In the genomic region with DNA sequence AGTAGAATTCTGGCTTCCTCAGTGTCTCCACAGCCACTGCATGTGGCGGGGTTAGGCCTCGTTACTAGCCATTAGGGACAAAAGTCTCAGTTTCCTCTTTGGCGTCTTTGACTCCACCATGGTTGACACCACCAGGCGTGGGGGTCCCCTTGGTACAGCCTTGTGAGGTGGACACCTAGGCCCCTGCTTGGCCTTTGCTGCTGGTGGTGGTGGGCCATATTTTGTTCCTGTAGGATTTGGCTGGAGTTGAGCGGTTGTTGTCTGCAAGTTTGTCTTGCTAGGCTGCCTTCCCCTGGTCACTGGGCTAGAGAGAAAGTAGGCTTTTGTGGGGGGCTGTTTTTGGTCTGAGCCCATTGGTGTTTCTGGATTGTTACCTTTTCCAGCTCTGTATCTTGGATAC, we compare ENCODE assay signal across 37 cellular contexts.
"Had no signal": no experiment of that assay in that cellular context is flagged by ENCODE, and none has a peak within 500 bp of the region (broad histone marks: within the 10 kb centered on the region; RNA-seq: fewer than 3 reads in every experiment).

No MANE protein-coding gene starts in this region.

- H3K27me3 Mint-ChIP-seq: activated naive CD4-positive, alpha-beta T cell treated with anti-CD3 and anti-CD28 coated beads, Interleukin-2, amount 50 U/mL, for 24 hours; activated naive CD8-positive, alpha-beta T cell; activated naive CD8-positive, alpha-beta T cell treated with anti-CD3 and anti-CD28 coated beads for 36 hours; activated naive CD8-positive, alpha-beta T cell treated with anti-CD3 and anti-CD28 coated beads, Interleukin-2, amount 50 U/mL, for 24 hours; activated T-cell treated with anti-CD3 and anti-CD28 coated beads, Interleukin-2, amount 50 U/mL, for 24 hours; activated T-helper 17 cell treated with anti-CD3 and anti-CD28 coated beads, Interleukin-2, amount 50 U/mL, for 72 hours; brain; central memory CD8-positive, alpha-beta T cell had no signal

- H3K4me1 ChIP-seq: adrenal gland, ascending aorta, breast epithelium had no signal

- H3K4me3 ChIP-seq: adrenal gland, ascending aorta, body of pancreas, breast epithelium, cardiac muscle cell had no signal

- DNase-seq: activated effector memory CD4-positive, alpha-beta T cell treated with anti-CD3 and anti-CD28 coated beads, Interleukin-2, amount 50 U/mL, for 16 hours; activated effector memory CD4-positive, alpha-beta T cell treated with Interleukin-2 at 50 U/mL for 16 hours; activated gamma-delta T cell; activated gamma-delta T cell treated with Interleukin-2 at 50 U/mL for 16 hours; activated naive CD4-positive, alpha-beta T cell; activated naive CD4-positive, alpha-beta T cell treated with anti-CD3 and anti-CD28 coated beads for 36 hours; activated naive CD4-positive, alpha-beta T cell treated with anti-CD3 and anti-CD28 coated beads, Interleukin-2, amount 10 ng/mL, durations not matched to agents 7 days and 5 days; activated naive CD4-positive, alpha-beta T cell treated with anti-CD3 and anti-CD28 coated beads, Interleukin-2, amount 50 U/mL, for 16 hours; activated naive CD4-positive, alpha-beta T cell treated with Interleukin-2 at 50 U/mL for 16 hours; activated naive CD8-positive, alpha-beta T cell treated with anti-CD3 and anti-CD28 coated beads for 36 hours; activated naive CD8-positive, alpha-beta T cell treated with anti-CD3 and anti-CD28 coated beads, Interleukin-2, amount 10 ng/mL, durations not matched to agents 7 days and 5 days; activated naive CD8-positive, alpha-beta T cell treated with anti-CD3 and anti-CD28 coated beads, Interleukin-2, amount 50 U/mL, for 24 hours; activated T-cell treated with anti-CD3 and anti-CD28 coated beads, Interleukin-2, amount 50 U/mL, for 1 hour; activated T-cell treated with anti-CD3 and anti-CD28 coated beads, Interleukin-2, amount 50 U/mL, for 24 hours; activated T-cell treated with anti-CD3 and anti-CD28 coated beads, Interleukin-2, amount 50 U/mL, for 4 hours; activated T-cell treated with anti-CD3 and anti-CD28 coated beads, Interleukin-2, amount 50 U/mL, for 48 hours; activated T-cell treated with anti-CD3 and anti-CD28 coated beads, Interleukin-2, amount 50 U/mL, for 72 hours; amniotic stem cell; amygdala; anterior cingulate cortex; aorta; body of pancreas; brain microvascular endothelial cell; central memory CD4-positive, alpha-beta T cell; cerebellar nuclear complex had no signal

- H3K27me3 ChIP-seq: adrenal gland, ascending aorta, body of pancreas, brain microvascular endothelial cell, breast epithelium, cardiac muscle cell had no signal

- H3K27ac Mint-ChIP-seq: activated naive CD4-positive, alpha-beta T cell treated with anti-CD3 and anti-CD28 coated beads for 36 hours; activated naive CD4-positive, alpha-beta T cell treated with anti-CD3 and anti-CD28 coated beads, Interleukin-2, amount 10 ng/mL, durations not matched to agents 7 days and 5 days; activated naive CD4-positive, alpha-beta T cell treated with anti-CD3 and anti-CD28 coated beads, Interleukin-2, amount 50 U/mL, for 24 hours; activated naive CD4-positive, alpha-beta T cell treated with anti-CD3 and anti-CD28 coated beads, Interleukin-2, amount 50 U/mL, for 72 hours; activated naive CD8-positive, alpha-beta T cell; activated naive CD8-positive, alpha-beta T cell treated with anti-CD3 and anti-CD28 coated beads for 36 hours; activated naive CD8-positive, alpha-beta T cell treated with anti-CD3 and anti-CD28 coated beads, Interleukin-2, amount 10 ng/mL, durations not matched to agents 7 days and 5 days; activated naive CD8-positive, alpha-beta T cell treated with anti-CD3 and anti-CD28 coated beads, Interleukin-2, amount 50 U/mL, for 24 hours; activated T-cell treated with anti-CD3 and anti-CD28 coated beads, Interleukin-2, amount 50 U/mL, for 24 hours; activated T-cell treated with anti-CD3 and anti-CD28 coated beads, Interleukin-2, amount 50 U/mL, for 72 hours; activated T-helper 1 cell treated with anti-CD3 and anti-CD28 coated beads, Interleukin-12 subunit alpha, Interleukin-12 subunit beta, Interleukin-2, Interleukin-4 antibody, amounts not matched to agents 30 ng/mL and 10 ng/mL and 1 ng/mL, durations not matched to agents 14 hours and 24 hours and 36 hours; activated T-helper 17 cell treated with anti-CD3 and anti-CD28 coated beads, Interleukin-2, amount 50 U/mL, for 72 hours; activated T-helper 2 cell treated with anti-CD3 and anti-CD28 coated beads, Interferon-gamma antibody, Interleukin-2, Interleukin-4, amounts not matched to agents 10 μg/mL and 5 μg/mL and 100 μg/mL, durations not matched to agents 14 hours and 24 hours and 36 hours; brain had no signal

- H3K36me3 Mint-ChIP-seq: activated naive CD4-positive, alpha-beta T cell treated with anti-CD3 and anti-CD28 coated beads, Interleukin-2, amount 10 ng/mL, durations not matched to agents 7 days and 5 days; activated naive CD4-positive, alpha-beta T cell treated with anti-CD3 and anti-CD28 coated beads, Interleukin-2, amount 50 U/mL, for 72 hours; activated naive CD8-positive, alpha-beta T cell treated with anti-CD3 and anti-CD28 coated beads, Interleukin-2, amount 10 ng/mL, durations not matched to agents 7 days and 5 days had no signal

- H3K9me3 ChIP-seq: adrenal gland, ascending aorta, body of pancreas, breast epithelium had no signal

- H3K36me3 ChIP-seq: adrenal gland, ascending aorta, brain microvascular endothelial cell, breast epithelium, cardiac muscle cell had no signal

- H3K9me3 Mint-ChIP-seq: activated naive CD4-positive, alpha-beta T cell treated with anti-CD3 and anti-CD28 coated beads for 36 hours; activated naive CD4-positive, alpha-beta T cell treated with anti-CD3 and anti-CD28 coated beads, Interleukin-2, amount 10 ng/mL, durations not matched to agents 7 days and 5 days; activated naive CD4-positive, alpha-beta T cell treated with anti-CD3 and anti-CD28 coated beads, Interleukin-2, amount 50 U/mL, for 24 hours; activated naive CD4-positive, alpha-beta T cell treated with anti-CD3 and anti-CD28 coated beads, Interleukin-2, amount 50 U/mL, for 72 hours; activated naive CD8-positive, alpha-beta T cell treated with anti-CD3 and anti-CD28 coated beads for 36 hours; activated naive CD8-positive, alpha-beta T cell treated with anti-CD3 and anti-CD28 coated beads, Interleukin-2, amount 10 ng/mL, durations not matched to agents 7 days and 5 days; activated naive CD8-positive, alpha-beta T cell treated with anti-CD3 and anti-CD28 coated beads, Interleukin-2, amount 50 U/mL, for 24 hours; activated T-cell treated with anti-CD3 and anti-CD28 coated beads, Interleukin-2, amount 50 U/mL, for 24 hours; activated T-cell treated with anti-CD3 and anti-CD28 coated beads, Interleukin-2, amount 50 U/mL, for 4 hours; activated T-cell treated with anti-CD3 and anti-CD28 coated beads, Interleukin-2, amount 50 U/mL, for 72 hours; activated T-helper 1 cell treated with anti-CD3 and anti-CD28 coated beads, Interleukin-12 subunit alpha, Interleukin-12 subunit beta, Interleukin-2, Interleukin-4 antibody, amounts not matched to agents 30 ng/mL and 10 ng/mL and 1 ng/mL, durations not matched to agents 14 hours and 24 hours and 36 hours; activated T-helper 17 cell treated with anti-CD3 and anti-CD28 coated beads, Interleukin-2, amount 50 U/mL, for 72 hours; activated T-helper 2 cell treated with anti-CD3 and anti-CD28 coated beads, Interferon-gamma antibody, Interleukin-2, Interleukin-4, amounts not matched to agents 10 μg/mL and 5 μg/mL and 100 μg/mL, durations not matched to agents 14 hours and 24 hours and 36 hours; central memory CD8-positive, alpha-beta T cell had no signal

- H3K4me3 Mint-ChIP-seq: activated naive CD4-positive, alpha-beta T cell treated with anti-CD3 and anti-CD28 coated beads for 36 hours; activated naive CD4-positive, alpha-beta T cell treated with anti-CD3 and anti-CD28 coated beads, Interleukin-2, amount 10 ng/mL, durations not matched to agents 7 days and 5 days; activated naive CD4-positive, alpha-beta T cell treated with anti-CD3 and anti-CD28 coated beads, Interleukin-2, amount 50 U/mL, for 24 hours; activated naive CD8-positive, alpha-beta T cell; activated naive CD8-positive, alpha-beta T cell treated with anti-CD3 and anti-CD28 coated beads for 36 hours; activated naive CD8-positive, alpha-beta T cell treated with anti-CD3 and anti-CD28 coated beads, Interleukin-2, amount 10 ng/mL, durations not matched to agents 7 days and 5 days; activated naive CD8-positive, alpha-beta T cell treated with anti-CD3 and anti-CD28 coated beads, Interleukin-2, amount 50 U/mL, for 24 hours; activated T-cell treated with anti-CD3 and anti-CD28 coated beads, Interleukin-2, amount 50 U/mL, for 24 hours; activated T-cell treated with anti-CD3 and anti-CD28 coated beads, Interleukin-2, amount 50 U/mL, for 4 hours; activated T-cell treated with anti-CD3 and anti-CD28 coated beads, Interleukin-2, amount 50 U/mL, for 72 hours; activated T-helper 1 cell treated with anti-CD3 and anti-CD28 coated beads, Interleukin-12 subunit alpha, Interleukin-12 subunit beta, Interleukin-2, Interleukin-4 antibody, amounts not matched to agents 30 ng/mL and 10 ng/mL and 1 ng/mL, durations not matched to agents 14 hours and 24 hours and 36 hours; activated T-helper 17 cell treated with anti-CD3 and anti-CD28 coated beads, Interleukin-2, amount 50 U/mL, for 72 hours; brain; central memory CD8-positive, alpha-beta T cell had no signal

- H3K27ac ChIP-seq: adrenal gland, ascending aorta, body of pancreas, brain microvascular endothelial cell, breast epithelium, cardiac muscle cell had no signal

- ATAC-seq: activated naive CD4-positive, alpha-beta T cell treated with anti-CD3 and anti-CD28 coated beads, Interleukin-2, amount 50 U/mL, for 72 hours; activated naive CD8-positive, alpha-beta T cell treated with anti-CD3 and anti-CD28 coated beads, Interleukin-2, amount 50 U/mL, for 24 hours; activated T-cell treated with anti-CD3 and anti-CD28 coated beads, Interleukin-2, amount 50 U/mL, for 4 hours; activated T-cell treated with anti-CD3 and anti-CD28 coated beads, Interleukin-2, amount 50 U/mL, for 72 hours; activated T-helper 17 cell treated with anti-CD3 and anti-CD28 coated beads, Interleukin-2, amount 50 U/mL, for 72 hours; body of pancreas had no signal
